ENCODE assay signal across 29 cellular contexts in genomic region chr6:32613475-32613874, GRCh38. TPM values are rescaled to one million over a fixed set of nuclear protein-coding genes. Genes with fewer than 3 reads are reported as not detected.
"Had no signal": no experiment of that assay in that cellular context is flagged by ENCODE, and none has a peak within 500 bp of the region (broad histone marks: within the 10 kb centered on the region; RNA-seq: fewer than 3 reads in every experiment).

No MANE protein-coding gene starts in this region.

- H3K4me1 Mint-ChIP-seq: nephron, neural progenitor cell had no signal

- ATAC-seq: esophagus mucosa; gastrocnemius medialis; left lobe of liver; mucosa of descending colon; naive thymus-derived CD4-positive, alpha-beta T cell; sciatic nerve; stimulated activated naive CD8-positive, alpha-beta T cell treated with anti-CD3 and anti-CD28 coated beads, Interleukin-15, Interleukin-2, amounts not matched to agents 100 U/mL and 50 U/mL, for 24 hours had no signal

- H3K36me3 Mint-ChIP-seq: mesothelial cell of epicardium, neural progenitor cell, type B pancreatic cell had no signal

- H3K9me3 Mint-ChIP-seq: type B pancreatic cell had no signal

- DNase-seq: cortex of kidney; effector CD8-positive, alpha-beta T cell; endodermal cell; foreskin fibroblast; gastrocnemius medialis; head of caudate nucleus; kidney; mesenchymal stem cell; mucosa of descending colon; naive thymus-derived CD4-positive, alpha-beta T cell; stimulated activated CD4-positive, alpha-beta T cell treated with anti-CD3 and anti-CD28 coated beads, Interleukin-12 subunit alpha, Interleukin-12 subunit beta, amount 100 ng/mL, for 4 hours; stimulated activated CD4-positive, alpha-beta T cell treated with anti-CD3 and anti-CD28 coated beads, Interleukin-1b, Interleukin-23, amount 100 ng/mL, for 48 hours; stimulated activated CD4-positive, alpha-beta T cell treated with anti-CD3 and anti-CD28 coated beads, Interleukin-4, amount 100 ng/mL, for 1 hour; stimulated activated CD8-positive, alpha-beta memory T cell treated with anti-CD3 and anti-CD28 coated beads, Interleukin-4, amount 100 ng/mL, for 48 hours; stimulated activated naive CD8-positive, alpha-beta T cell treated with anti-CD3 and anti-CD28 coated beads, Interleukin-15, Interleukin-2, amounts not matched to agents 100 U/mL and 50 U/mL, for 24 hours; substantia nigra; testis; tibial artery had no signal

- H3K27ac Mint-ChIP-seq: endodermal cell; mesothelial cell of epicardium; naive thymus-derived CD4-positive, alpha-beta T cell; nephron; neural progenitor cell; type B pancreatic cell had no signal

- H3K27me3 Mint-ChIP-seq: type B pancreatic cell had no signal

- H3K4me3 Mint-ChIP-seq: endodermal cell; mesothelial cell of epicardium; naive thymus-derived CD4-positive, alpha-beta T cell; nephron; neural progenitor cell; type B pancreatic cell had no signal

RNA-seq across cellular contexts. Expression of gene HLA-DQA1, which starts 23.7 kb away (rescaled TPM):
- total RNA-seq: glomerular endothelial cell, hepatocyte, mesothelial cell of epicardium, osteoblast had no signal
- polyA plus RNA-seq: hepatocyte, smooth muscle cell had no signal
